In the genomic region with DNA sequence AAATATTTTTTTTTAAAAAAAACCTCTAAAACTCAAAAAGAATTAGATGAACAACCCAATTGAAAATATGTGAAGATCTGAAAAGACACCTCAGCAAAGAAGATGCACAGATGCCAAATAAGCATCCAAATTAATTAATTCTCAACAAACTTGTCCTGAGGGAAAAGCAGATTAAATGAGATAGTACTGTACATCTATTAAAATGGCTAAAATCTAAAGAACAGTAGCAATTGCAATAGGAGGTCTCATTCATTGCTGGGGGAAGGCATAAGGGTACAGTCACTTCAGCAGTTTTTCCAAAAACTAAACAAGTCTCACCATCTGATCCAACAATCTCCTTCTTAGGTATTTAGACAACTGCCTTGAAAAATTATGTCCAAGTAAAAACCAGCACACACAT, we compare ENCODE assay signal across 1 cellular context.
TF ChIP-seq lines count a peak whose summit lies in the region.

No MANE protein-coding gene starts in this region.

TF ChIP-seq in SK-N-SH, 30 proteins besides CTCF, POLR2A, EP300 and RAD21 (continued from another document):
- no peak for TF ChIP-seq ELF1 (IDR thresholded peaks at IDR 0.05)
- TF ChIP-seq, protein P1, sequence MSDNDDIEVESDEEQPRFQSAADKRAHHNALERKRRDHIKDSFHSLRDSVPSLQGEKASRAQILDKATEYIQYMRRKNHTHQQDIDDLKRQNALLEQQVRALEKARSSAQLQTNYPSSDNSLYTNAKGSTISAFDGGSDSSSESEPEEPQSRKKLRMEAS (IDR thresholded peaks at IDR 0.05; ENCODE audit: low read depth), result no peak
- no peak for TF ChIP-seq FOXJ3 (CRISPR knock-in tag; IDR thresholded peaks at IDR 0.05)
- TF ChIP-seq GATA2 (CRISPR knock-in tag; IDR thresholded peaks at IDR 0.05), result no peak
- TF ChIP-seq FOSL2 (IDR thresholded peaks at IDR 0.05; ENCODE audit: borderline replicate concordance, low read depth), result no peak
- no peak for TF ChIP-seq RXRA (IDR thresholded peaks at IDR 0.05; ENCODE audit: borderline replicate concordance, low read depth)
- no peak for TF ChIP-seq NFIC (IDR thresholded peaks at IDR 0.05; ENCODE audit: borderline replicate concordance)
- no peak for TF ChIP-seq RCOR1 (IDR thresholded peaks at IDR 0.05; ENCODE audit: low read length)
- TF ChIP-seq SMC3 (IDR thresholded peaks at IDR 0.05; ENCODE audit: low read depth, low read length), result no peak
- no peak for TF ChIP-seq RFX5 (IDR thresholded peaks at IDR 0.05; ENCODE audit: low read length)
- no peak for TF ChIP-seq TEAD4 (IDR thresholded peaks at IDR 0.05; ENCODE audit: borderline replicate concordance, insufficient read depth)
- TF ChIP-seq, protein P2, sequence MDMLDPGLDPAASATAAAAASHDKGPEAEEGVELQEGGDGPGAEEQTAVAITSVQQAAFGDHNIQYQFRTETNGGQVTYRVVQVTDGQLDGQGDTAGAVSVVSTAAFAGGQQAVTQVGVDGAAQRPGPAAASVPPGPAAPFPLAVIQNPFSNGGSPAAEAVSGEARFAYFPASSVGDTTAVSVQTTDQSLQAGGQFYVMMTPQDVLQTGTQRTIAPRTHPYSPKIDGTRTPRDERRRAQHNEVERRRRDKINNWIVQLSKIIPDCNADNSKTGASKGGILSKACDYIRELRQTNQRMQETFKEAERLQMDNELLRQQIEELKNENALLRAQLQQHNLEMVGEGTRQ (IDR thresholded peaks at IDR 0.05; ENCODE audit: borderline replicate concordance, low read depth, low read length), result no peak
